In the genomic region with DNA sequence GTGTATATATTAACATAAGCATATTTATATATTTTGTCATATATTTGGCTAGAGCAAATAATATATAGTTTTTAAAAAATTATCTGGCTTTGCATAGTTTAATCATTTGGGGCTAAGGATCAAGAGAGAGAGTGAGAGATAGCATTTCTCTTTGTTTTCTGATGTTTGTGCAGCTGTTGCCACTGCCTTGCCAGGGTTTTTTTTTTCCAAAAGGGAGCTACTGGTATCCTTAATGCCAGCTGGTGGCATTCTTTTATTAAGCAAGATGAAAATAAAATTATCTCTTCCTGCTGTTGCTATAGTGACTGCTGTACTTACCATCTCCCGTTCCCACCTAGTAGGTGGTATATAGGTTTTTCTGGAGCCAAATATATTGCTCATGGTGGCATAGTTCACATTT, we compare ENCODE assay signal across 19 cellular contexts.
DNase-seq lines count a peak whose midpoint lies in the region; FAIRE-seq lines count a peak whose summit lies in the region.
"Had no signal": no experiment of that assay in that cellular context is flagged by ENCODE, and none has a peak within 500 bp of the region (broad histone marks: within the 10 kb centered on the region; RNA-seq: fewer than 3 reads in every experiment).

No MANE protein-coding gene starts in this region.

- DNase-seq in COR-L47 (lab: John Stamatoyannopoulos, UW) (peak; percentile 81), NCI-H1105 (lab: John Stamatoyannopoulos, UW) (peak; percentile 50), NCI-H2171 (lab: John Stamatoyannopoulos, UW) (peak; percentile 54), SHP77 (lab: John Stamatoyannopoulos, UW) (peak; percentile 58 to 63), GDM1 (lab: John Stamatoyannopoulos, UW) (no peak), HTR-8/SVneo (ENCODE audit: insufficient read length, low spot score) (no peak), NCI-H1694 (lab: John Stamatoyannopoulos, UW) (no peak)
- DNase-seq in stimulated activated CD4-positive, alpha-beta T cell treated with anti-CD3 and anti-CD28 coated beads, Interleukin-15, amount 100 ng/mL, for 24 hours, result no peak
- DNase-seq: CD4-positive, alpha-beta T cell; DMS79; H9; Kasumi-1; MM.1S; NCI-H2029 treated with DMSO at 0.1 percent for 48 hours; NCI-H446 treated with DMSO at 0.1 percent for 48 hours; NCI-H82; SIG-M5; T-helper 1 cell; T1000 had no signal

- FAIRE-seq in HTR-8/SVneo (lab: Jason Lieb, UNC), result no peak

Comparison
In these comparisons a context has a peak if more than half of its experiments do, and no peak if none do; other contexts are left out.
1. DNase-seq: peak in COR-L47 (single experiment), NCI-H1105 (single experiment), NCI-H2171 (single experiment) and SHP77 (2 of 2); none in GDM1 (single experiment), stimulated activated CD4-positive, alpha-beta T cell treated with anti-CD3 and anti-CD28 coated beads, Interleukin-15, amount 100 ng/mL, for 24 hours (single experiment), HTR-8/SVneo (single experiment) and NCI-H1694 (single experiment).